1 cellular context compared by ENCODE assay signal in the genomic region with DNA sequence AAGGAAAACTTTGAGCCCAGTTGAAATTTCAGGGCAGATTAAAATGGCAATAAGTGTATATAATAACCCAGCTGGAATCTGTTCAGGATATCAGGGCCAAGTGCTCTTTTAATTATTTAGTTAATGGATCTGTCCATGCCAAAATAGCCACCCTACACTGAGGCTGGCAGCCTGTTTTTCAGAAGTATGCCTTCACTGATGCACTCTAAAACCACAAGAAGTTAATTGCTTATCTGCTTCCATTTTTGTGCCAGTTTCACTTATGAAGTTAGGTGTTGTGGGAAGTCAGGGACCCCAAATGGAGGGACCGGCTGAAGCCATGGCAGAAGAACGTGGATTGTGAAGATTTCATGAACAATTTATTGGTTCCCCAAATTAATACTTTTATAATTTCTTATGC.
TF ChIP-seq lines count a peak whose summit lies in the region.

No MANE protein-coding gene starts in this region.

TF ChIP-seq in SK-N-SH, 30 proteins besides CTCF, POLR2A, EP300 and RAD21 (continued from another document):
- TF ChIP-seq, protein P1, sequence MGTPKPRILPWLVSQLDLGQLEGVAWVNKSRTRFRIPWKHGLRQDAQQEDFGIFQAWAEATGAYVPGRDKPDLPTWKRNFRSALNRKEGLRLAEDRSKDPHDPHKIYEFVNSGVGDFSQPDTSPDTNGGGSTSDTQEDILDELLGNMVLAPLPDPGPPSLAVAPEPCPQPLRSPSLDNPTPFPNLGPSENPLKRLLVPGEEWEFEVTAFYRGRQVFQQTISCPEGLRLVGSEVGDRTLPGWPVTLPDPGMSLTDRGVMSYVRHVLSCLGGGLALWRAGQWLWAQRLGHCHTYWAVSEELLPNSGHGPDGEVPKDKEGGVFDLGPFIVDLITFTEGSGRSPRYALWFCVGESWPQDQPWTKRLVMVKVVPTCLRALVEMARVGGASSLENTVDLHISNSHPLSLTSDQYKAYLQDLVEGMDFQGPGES (IDR thresholded peaks at IDR 0.05; ENCODE audit: low read depth, low read length), result no peak
- TF ChIP-seq, protein P2, sequence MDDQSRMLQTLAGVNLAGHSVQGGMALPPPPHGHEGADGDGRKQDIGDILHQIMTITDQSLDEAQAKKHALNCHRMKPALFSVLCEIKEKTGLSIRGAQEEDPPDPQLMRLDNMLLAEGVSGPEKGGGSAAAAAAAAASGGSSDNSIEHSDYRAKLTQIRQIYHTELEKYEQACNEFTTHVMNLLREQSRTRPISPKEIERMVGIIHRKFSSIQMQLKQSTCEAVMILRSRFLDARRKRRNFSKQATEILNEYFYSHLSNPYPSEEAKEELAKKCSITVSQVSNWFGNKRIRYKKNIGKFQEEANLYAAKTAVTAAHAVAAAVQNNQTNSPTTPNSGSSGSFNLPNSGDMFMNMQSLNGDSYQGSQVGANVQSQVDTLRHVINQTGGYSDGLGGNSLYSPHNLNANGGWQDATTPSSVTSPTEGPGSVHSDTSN (IDR thresholded peaks at IDR 0.05), result no peak
- no peak for TF ChIP-seq MXI1 (IDR thresholded peaks at IDR 0.05; ENCODE audit: low read depth, low read length)
- TF ChIP-seq POLR2AphosphoS5 (IDR thresholded peaks at IDR 0.05; ENCODE audit: low read depth, low read length), result no peak
- TF ChIP-seq, protein P3, sequence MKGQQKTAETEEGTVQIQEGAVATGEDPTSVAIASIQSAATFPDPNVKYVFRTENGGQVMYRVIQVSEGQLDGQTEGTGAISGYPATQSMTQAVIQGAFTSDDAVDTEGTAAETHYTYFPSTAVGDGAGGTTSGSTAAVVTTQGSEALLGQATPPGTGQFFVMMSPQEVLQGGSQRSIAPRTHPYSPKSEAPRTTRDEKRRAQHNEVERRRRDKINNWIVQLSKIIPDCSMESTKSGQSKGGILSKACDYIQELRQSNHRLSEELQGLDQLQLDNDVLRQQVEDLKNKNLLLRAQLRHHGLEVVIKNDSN (IDR thresholded peaks at IDR 0.05; ENCODE audit: borderline replicate concordance, low read depth), result no peak
